ENCODE assay signal across 1 cellular context in the genomic region with DNA sequence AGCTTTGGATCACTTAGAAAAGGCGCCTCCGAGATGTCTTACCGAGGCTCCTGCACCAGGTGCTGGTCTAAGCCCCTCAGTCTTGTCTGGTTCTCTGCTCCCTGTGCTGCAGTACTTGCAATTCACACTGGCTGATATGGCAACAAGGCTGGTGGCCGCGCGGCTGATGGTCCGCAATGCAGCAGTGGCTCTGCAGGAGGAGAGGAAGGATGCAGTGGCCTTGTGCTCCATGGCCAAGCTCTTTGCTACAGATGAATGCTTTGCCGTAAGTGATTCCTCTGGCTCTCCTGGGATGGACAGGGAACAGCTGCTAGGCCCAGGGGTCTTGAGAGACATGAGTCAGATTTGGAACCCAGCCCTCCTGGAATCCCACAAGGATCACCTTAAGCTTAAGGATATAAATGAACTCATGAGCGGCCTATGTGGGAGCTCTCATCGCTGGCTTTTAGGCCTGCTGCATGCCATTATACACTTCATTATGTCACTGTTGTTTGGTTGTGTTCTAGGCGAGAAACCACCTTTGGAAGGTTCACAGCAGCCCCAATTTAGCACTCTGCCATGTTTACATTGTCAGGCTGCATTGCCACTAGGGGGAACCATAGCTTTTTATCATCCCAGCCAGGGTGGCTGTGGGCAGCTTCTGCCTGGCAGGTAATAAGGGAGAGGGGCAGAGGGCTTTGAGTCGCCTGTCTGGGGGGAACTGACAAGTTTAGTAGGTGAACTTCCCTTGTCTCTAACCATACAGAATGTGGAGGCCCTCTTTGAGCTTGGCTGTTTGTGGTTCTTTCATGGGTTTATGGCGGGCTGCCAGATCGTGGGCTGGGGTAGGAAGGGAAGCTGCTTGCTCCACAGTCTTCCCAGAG.
A peak's percentile ranks its signal among the peaks of the same experiment; 100 is the strongest.
TF ChIP-seq lines count a peak whose summit lies in the region.

No MANE protein-coding gene starts in this region.

TF ChIP-seq in K562, 482 proteins besides CTCF, POLR2A, EP300 and RAD21:
- TF ChIP-seq SMC3 (conservative IDR thresholded peaks at IDR 0.05; ENCODE audit: insufficient read depth, low read depth, low read length) = 0 out of 2 replicates have a peak, but pooled peaks have one; percentile 14
- TF ChIP-seq NFIC (IDR thresholded peaks at IDR 0.05) = peak; percentile 76
- TF ChIP-seq FOXK2 (conservative IDR thresholded peaks at IDR 0.05 in 1 of 2, IDR thresholded peaks at IDR 0.05 in 1 of 2; ENCODE audit: low read depth in 2 of 2) = peak; percentile 85 to 89
- TF ChIP-seq, protein P1, sequence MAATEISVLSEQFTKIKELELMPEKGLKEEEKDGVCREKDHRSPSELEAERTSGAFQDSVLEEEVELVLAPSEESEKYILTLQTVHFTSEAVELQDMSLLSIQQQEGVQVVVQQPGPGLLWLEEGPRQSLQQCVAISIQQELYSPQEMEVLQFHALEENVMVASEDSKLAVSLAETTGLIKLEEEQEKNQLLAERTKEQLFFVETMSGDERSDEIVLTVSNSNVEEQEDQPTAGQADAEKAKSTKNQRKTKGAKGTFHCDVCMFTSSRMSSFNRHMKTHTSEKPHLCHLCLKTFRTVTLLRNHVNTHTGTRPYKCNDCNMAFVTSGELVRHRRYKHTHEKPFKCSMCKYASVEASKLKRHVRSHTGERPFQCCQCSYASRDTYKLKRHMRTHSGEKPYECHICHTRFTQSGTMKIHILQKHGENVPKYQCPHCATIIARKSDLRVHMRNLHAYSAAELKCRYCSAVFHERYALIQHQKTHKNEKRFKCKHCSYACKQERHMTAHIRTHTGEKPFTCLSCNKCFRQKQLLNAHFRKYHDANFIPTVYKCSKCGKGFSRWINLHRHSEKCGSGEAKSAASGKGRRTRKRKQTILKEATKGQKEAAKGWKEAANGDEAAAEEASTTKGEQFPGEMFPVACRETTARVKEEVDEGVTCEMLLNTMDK (IDR thresholded peaks at IDR 0.05; ENCODE audit: borderline replicate concordance, insufficient read depth, low read depth, low read length, poor library complexity, severe bottlenecking) = peak; percentile 54
- peak; percentile 88 to 93 for TF ChIP-seq FOXA3 (CRISPR knock-in tag; conservative IDR thresholded peaks at IDR 0.05 in 1 of 2, IDR thresholded peaks at IDR 0.05 in 1 of 2)
- TF ChIP-seq HDAC1 (IDR thresholded peaks at IDR 0.05) = no peak
TF ChIP-seq in K562: peak in this region for 5.
